ENCODE assay signal across 12 cellular contexts in genomic region chr6:319177-320131, GRCh38. TPM values are rescaled to one million over a fixed set of nuclear protein-coding genes. Genes with fewer than 3 reads are reported as not detected.
A peak's percentile ranks its signal among the peaks of the same experiment; 100 is the strongest.
DNase-seq lines count a peak whose midpoint lies in the region; ATAC-seq and TF ChIP-seq lines count a peak whose summit lies in the region.
"Had no signal": no experiment of that assay in that cellular context is flagged by ENCODE, and none has a peak within 500 bp of the region (broad histone marks: within the 10 kb centered on the region; RNA-seq: fewer than 3 reads in every experiment).

No MANE protein-coding gene starts in this region.

- DNase-seq in cardiac septum (ENCODE audit: low spot score): peak; percentile 74
- DNase-seq in heart left ventricle: no peak
- no peak for DNase-seq in stimulated activated naive CD8-positive, alpha-beta T cell treated with anti-CD3 and anti-CD28 coated beads, Interleukin-15, amount 100 ng/mL, for 72 hours
- no peak for DNase-seq in DMS53 (lab: John Stamatoyannopoulos, UW)
- DNase-seq in MV-4-11 (lab: John Stamatoyannopoulos, UW): no peak
- no peak for DNase-seq in uterus
- DNase-seq: AML-193, Karpas-422, left ventricle myocardium inferior had no signal

- H3K27me3 ChIP-seq in heart left ventricle: no peaks in the 10 kb centered on the region
- H3K27me3 ChIP-seq in uterus: no peaks in the 10 kb centered on the region
- H3K27me3 ChIP-seq: right atrium auricular region had no signal

- peak overlapping the region in 1 of 2 donors; percentile 16 for H3K27ac Mint-ChIP-seq in stimulated activated naive CD8-positive, alpha-beta T cell treated with anti-CD3 and anti-CD28 coated beads, Interleukin-15, amount 100 ng/mL, for 72 hours

- H3K9me3 ChIP-seq in heart left ventricle (no peaks in the 10 kb centered on the region), uterus (no peaks in the 10 kb centered on the region)
- H3K9me3 ChIP-seq: left ventricle myocardium inferior, right atrium auricular region had no signal

- H3K27ac ChIP-seq in heart left ventricle (no peak overlapping the region), uterus (no peak overlapping the region)
- H3K27ac ChIP-seq: left ventricle myocardium inferior, right atrium auricular region had no signal

- H3K4me1 ChIP-seq in heart left ventricle (peaks cover 0 to 46% (median 11%) of the 10 kb centered on the region in 12 donors), uterus (no peaks in the 10 kb centered on the region)

- H3K4me1 Mint-ChIP-seq in stimulated activated naive CD8-positive, alpha-beta T cell treated with anti-CD3 and anti-CD28 coated beads, Interleukin-15, amount 100 ng/mL, for 72 hours: peaks cover 41% of the 10 kb centered on the region

- no peak overlapping the region for H3K4me3 ChIP-seq in heart left ventricle
- no peak overlapping the region for H3K4me3 ChIP-seq in uterus
- H3K4me3 ChIP-seq: left ventricle myocardium inferior, right atrium auricular region had no signal

- no peak for TF ChIP-seq POLR2A in heart left ventricle (IDR thresholded peaks at IDR 0.05)
- no peak for TF ChIP-seq POLR2A in uterus (IDR thresholded peaks at IDR 0.05)

- H3K4me3 Mint-ChIP-seq in stimulated activated naive CD8-positive, alpha-beta T cell treated with anti-CD3 and anti-CD28 coated beads, Interleukin-15, amount 100 ng/mL, for 72 hours: no peak overlapping the region

- TF ChIP-seq CTCF in heart left ventricle (IDR thresholded peaks at IDR 0.05) (no peak), uterus (IDR thresholded peaks at IDR 0.05) (no peak)

- intact Hi-C loops in cardiac septum (cut with DNase I) (no loop called here), heart left ventricle (cut with DNase I) (no loop called here), uterus (cut with DNase I; ENCODE audit: low total_unique reads) (no loop called here)

- H3K36me3 ChIP-seq in heart left ventricle (no peaks in the 10 kb centered on the region), uterus (no peaks in the 10 kb centered on the region)
- H3K36me3 ChIP-seq: left ventricle myocardium inferior, right atrium auricular region had no signal

- H3K9me3 Mint-ChIP-seq in stimulated activated naive CD8-positive, alpha-beta T cell treated with anti-CD3 and anti-CD28 coated beads, Interleukin-15, amount 100 ng/mL, for 72 hours: no peaks in the 10 kb centered on the region

- 84 to 90% (median 88%) methylated on average over 14 of the region's 14 CpGs for WGBS in heart left ventricle, 4 donors

- no peaks in the 10 kb centered on the region for H3K27me3 Mint-ChIP-seq in stimulated activated naive CD8-positive, alpha-beta T cell treated with anti-CD3 and anti-CD28 coated beads, Interleukin-15, amount 100 ng/mL, for 72 hours

- ATAC-seq in heart left ventricle (no peak), GM21526 (IDR thresholded peaks at IDR 0.05; ENCODE audit: low FRiP score, unreplicated experiment) (peak; percentile 42), HG03342 (IDR thresholded peaks at IDR 0.05; ENCODE audit: unreplicated experiment) (peak; percentile 48)
- peak; percentile 64 for ATAC-seq in stimulated activated naive CD8-positive, alpha-beta T cell treated with anti-CD3 and anti-CD28 coated beads, Interleukin-15, amount 100 ng/mL, for 72 hours

RNA-seq across cellular contexts. Expression of gene DUSP22, which starts 27.2 kb away (rescaled TPM):
- total RNA-seq in cardiac septum (49.2 TPM), heart left ventricle (10 to 100 TPM; 40.4 to 79.9 (median 48.2) TPM), uterus (10 to 100 TPM; 22.8 to 78.5 (median 46.0) TPM)
- 10 to 100 TPM; 33.4 to 51.5 TPM for polyA plus RNA-seq in heart left ventricle

Comparison
In these comparisons a context has a peak if more than half of its experiments do, and no peak if none do; other contexts are left out.
1. ATAC-seq: peak in GM21526 (single experiment), HG03342 (single experiment) and stimulated activated naive CD8-positive, alpha-beta T cell treated with anti-CD3 and anti-CD28 coated beads, Interleukin-15, amount 100 ng/mL, for 72 hours (single experiment); none in heart left ventricle (0 of 4).